Comparison of ENCODE assay signal across 14 cellular contexts in genomic region chr5:67195406-67196275, GRCh38. TPM values are rescaled to one million over a fixed set of nuclear protein-coding genes. Genes with fewer than 3 reads are reported as not detected.
A peak's percentile ranks its signal among the peaks of the same experiment; 100 is the strongest.
DNase-seq lines count a peak whose midpoint lies in the region; ATAC-seq and TF ChIP-seq lines count a peak whose summit lies in the region.
"Had no signal": no experiment of that assay in that cellular context is flagged by ENCODE, and none has a peak within 500 bp of the region (broad histone marks: within the 10 kb centered on the region; RNA-seq: fewer than 3 reads in every experiment).

No MANE protein-coding gene starts in this region.

- H3K36me3 ChIP-seq in OCI-LY7 (ENCODE audit: insufficient read depth, low read length) (peaks cover 29% of the 10 kb centered on the region), brain microvascular endothelial cell (replicated peaks) (no peaks in the 10 kb centered on the region), testis (ENCODE audit: low read depth, missing control alignments) (no peaks in the 10 kb centered on the region)

- no peak for TF ChIP-seq POLR2A in testis (IDR thresholded peaks at IDR 0.05)

- H3K27me3 ChIP-seq in mononuclear cell (ENCODE audit: insufficient read depth, low read length): no peaks in the 10 kb centered on the region
- H3K27me3 ChIP-seq in brain microvascular endothelial cell (replicated peaks): no peaks in the 10 kb centered on the region
- no peaks in the 10 kb centered on the region for H3K27me3 ChIP-seq in testis

- peaks cover 2% of the 10 kb centered on the region for H3K9me3 Mint-ChIP-seq in glutamatergic neuron (ENCODE audit: unreplicated experiment)

- intact Hi-C loops in OCI-LY7 (cut with micrococcal nuclease; ENCODE audit: unreplicated experiment): loop anchor here (10.0 kb wide), 1 partner anchor 491 kb away; no protein-coding TSS in a partner anchor
- intact Hi-C loops in testis (cut with DNase I; ENCODE audit: low total_unique reads): no loop called here

- no peaks in the 10 kb centered on the region for H3K9me2 ChIP-seq in OCI-LY7 (ENCODE audit: insufficient read depth, low read length)

- H3K36me3 Mint-ChIP-seq in glutamatergic neuron (ENCODE audit: unreplicated experiment): peaks cover 8% of the 10 kb centered on the region

- H3K79me2 ChIP-seq in OCI-LY7 (ENCODE audit: insufficient read depth, low read depth, low read length): peaks cover 54% of the 10 kb centered on the region; the same call in 1 of the 2 replicates
- H3K79me2 ChIP-seq: parathyroid adenoma had no signal

- peak overlapping the region; percentile 85 for H3K4me2 ChIP-seq in OCI-LY7 (ENCODE audit: low read length)

- 89 to 93% methylated on average over 7 of the region's 7 CpGs for WGBS in testis, 2 donors

- H4K20me1 ChIP-seq in OCI-LY7 (ENCODE audit: insufficient read depth, low read length): no peaks in the 10 kb centered on the region

- in situ Hi-C loops in brain microvascular endothelial cell (cut with HindIII; ENCODE audit: low pct_ligation_motif_present, low sequenced_read_pairs): no loop called here

- H3K27ac ChIP-seq in OCI-LY7 (ENCODE audit: low read depth, low read length, poor library complexity, severe bottlenecking) (peak overlapping the region; percentile 75), brain microvascular endothelial cell (no peak overlapping the region), testis (no peak overlapping the region)
- H3K27ac ChIP-seq: parathyroid adenoma had no signal

- peaks cover 91% of the 10 kb centered on the region for H3K4me1 ChIP-seq in OCI-LY7 (ENCODE audit: insufficient read depth, low read length, poor library complexity, severe bottlenecking)
- H3K4me1 ChIP-seq in mononuclear cell (ENCODE audit: insufficient read depth, low read length): peaks cover 94% of the 10 kb centered on the region
- peaks cover 11% of the 10 kb centered on the region for H3K4me1 ChIP-seq in testis

- CTCF ChIA-PET in OCI-LY7 (lab: Charles Lee; ENCODE audit: unreplicated experiment): no interaction called here

- H3K4me3 ChIP-seq in GM12864 (ENCODE audit: low read depth, low read length) (peak overlapping the region; percentile 75), OCI-LY7 (ENCODE audit: low read depth, low read length, poor library complexity, severe bottlenecking) (peak overlapping the region; percentile 69), mononuclear cell (ENCODE audit: low read length) (peak overlapping the region; percentile 49), brain microvascular endothelial cell (ENCODE audit: low read depth, low read length) (no peak overlapping the region), testis (no peak overlapping the region)

- peaks cover 19% of the 10 kb centered on the region; the same call in 1 of the 2 replicates for H3K9me3 ChIP-seq in OCI-LY7 (ENCODE audit: low read length)
- no peaks in the 10 kb centered on the region for H3K9me3 ChIP-seq in mononuclear cell (ENCODE audit: low read depth, low read length)
- H3K9me3 ChIP-seq in testis: no peaks in the 10 kb centered on the region

- no peak overlapping the region for H3K4me3 Mint-ChIP-seq in glutamatergic neuron (ENCODE audit: unreplicated experiment)

- peak; percentile 36 for ATAC-seq in GM19438 (IDR thresholded peaks at IDR 0.05; ENCODE audit: low read depth, unreplicated experiment)
- ATAC-seq: activated CD4-positive, CD25-positive, alpha-beta regulatory T cell treated with anti-CD3 and anti-CD28 coated beads, Interleukin-2, amount 50 U/mL, for 24 hours; HCT116 had no signal

- TF ChIP-seq CTCF in GM12864 (IDR thresholded peaks at IDR 0.05; ENCODE audit: low read depth, low read length, missing control alignments): no peak
- no peak for TF ChIP-seq CTCF in OCI-LY7 (conservative IDR thresholded peaks at IDR 0.05; ENCODE audit: low read length)
- TF ChIP-seq CTCF in brain microvascular endothelial cell (IDR thresholded peaks at IDR 0.05; ENCODE audit: low read depth, low read length, missing control alignments): no peak
- no peak for TF ChIP-seq CTCF in testis (IDR thresholded peaks at IDR 0.05)
- TF ChIP-seq CTCF in glutamatergic neuron (IDR thresholded peaks at IDR 0.05; ENCODE audit: partially characterized antibody, unreplicated experiment): no peak

- H3K27me3 Mint-ChIP-seq in glutamatergic neuron (ENCODE audit: unreplicated experiment): peaks cover 4% of the 10 kb centered on the region

- H3K27ac Mint-ChIP-seq in glutamatergic neuron (ENCODE audit: unreplicated experiment): no peak overlapping the region

- DNase-seq in GM12864 (ENCODE audit: low read depth) (no peak), OCI-LY7 (ENCODE audit: low spot score) (no peak), DMS79 treated with DMSO at 0.1 percent for 48 hours (lab: John Stamatoyannopoulos, UW) (no peak), brain microvascular endothelial cell (no peak), testis (no peak), glutamatergic neuron (no peak)
- DNase-seq: activated gamma-delta T cell treated with Interleukin-2 at 50 U/mL for 16 hours had no signal

- H2AFZ ChIP-seq in OCI-LY7 (ENCODE audit: low read length): peak overlapping the region; percentile 18; the same call in 1 of the 2 replicates
- H2AFZ ChIP-seq: parathyroid adenoma had no signal

- no TSS peak for BruUV-seq in OCI-LY7 (replicated peaks; lab: Mats Ljungman, UMichigan)

- peaks cover 3% of the 10 kb centered on the region for H3K4me1 Mint-ChIP-seq in glutamatergic neuron (ENCODE audit: low read depth, unreplicated experiment)

- POLR2A ChIA-PET in OCI-LY7 (lab: Charles Lee): interaction anchor here (1.1 to 3.0 kb wide), 2 partner anchors 11 to 13 kb away, joined by 4 to 30 read pairs; no protein-coding TSS in a partner anchor

RNA-seq across cellular contexts. Expression of gene CD180, which starts 1.0 kb away (rescaled TPM):
- total RNA-seq in OCI-LY7 (2014; rRNA removed; shearing (Covaris generic)): 11.1 and 14.4 TPM in 2 replicates
- total RNA-seq in OCI-LY7 (2022) (14.7 and 15.7 TPM in 2 replicates), mononuclear cell (2.3 TPM), testis (under 1 TPM; 0.08 to 0.37 TPM), glutamatergic neuron (ENCODE audit: unreplicated experiment) (not detected)
- polyA plus RNA-seq in testis (ENCODE audit: insufficient read depth, low read depth, low replicate concordance): 1.1 TPM
- total RNA-seq: dermis microvascular lymphatic vessel endothelial cell, LHCN-M2 had no signal

Comparison
In these comparisons a context has a peak if more than half of its experiments do, and no peak if none do; other contexts are left out.
1. H3K4me3 ChIP-seq: peak in GM12864 (single experiment), OCI-LY7 (single experiment) and mononuclear cell (single experiment); none in brain microvascular endothelial cell (single experiment) and testis (0 of 2).